ENCODE assay signal across 8 cellular contexts in genomic region chr6:57089687-57090457, GRCh38. TPM values are rescaled to one million over a fixed set of nuclear protein-coding genes. Genes with fewer than 3 reads are reported as not detected.
DNase-seq lines count a peak whose midpoint lies in the region; ATAC-seq and TF ChIP-seq lines count a peak whose summit lies in the region.

TSS of gene ZNF451 (plus strand) at chr6:57090188. CDS start at chr6:57090254, 66 bp downstream.

- H3K9me3 ChIP-seq in PC-9 (ENCODE audit: insufficient read depth, low read depth) (no peaks in the 10 kb centered on the region), mucosa of rectum (ENCODE audit: control insufficient read depth in 2 of 2, low read length in 2 of 2) (no peaks in the 10 kb centered on the region)

- H4K20me1 ChIP-seq in PC-9 (ENCODE audit: insufficient read depth), result peaks cover 22% of the 10 kb centered on the region

- POLR2A ChIA-PET in PC-9 (lab: Charles Lee; ENCODE audit: unreplicated experiment), result interaction anchor here (0.6 kb wide), 2 partner anchors 133 to 135 kb away, joined by 5 to 8 read pairs; partner anchors contain the start of gene BEND6

- peaks cover 34% of the 10 kb centered on the region for H3K79me2 ChIP-seq in PC-9 (ENCODE audit: low read depth)

- CTCF ChIA-PET in PC-9 (lab: Charles Lee), result no interaction called here

- H2AFZ ChIP-seq in PC-9, result peak within 1 kb of the TSS; percentile 76

- H3K9ac ChIP-seq in mucosa of rectum (ENCODE audit: low read depth in 1 of 2, low read length in 2 of 2), result peak within 1 kb of the TSS; percentile 52 to 66

- ATAC-seq in GM21619 (IDR thresholded peaks at IDR 0.05; ENCODE audit: unreplicated experiment), result peak; percentile 96

- peak within 1 kb of the TSS; percentile 75 for H3K4me2 ChIP-seq in PC-9

- H3F3A ChIP-seq in PC-9 (ENCODE audit: insufficient read depth, low read depth), result 0 out of 2 replicates have a peak, but pooled peaks cover 6% of the 10 kb centered on the region

- H3K4me1 ChIP-seq in PC-9 (replicated peaks; ENCODE audit: insufficient read depth) (peaks cover 17% of the 10 kb centered on the region), mucosa of rectum (ENCODE audit: control insufficient read depth in 2 of 2, insufficient read depth in 2 of 2, low read length in 2 of 2) (peaks cover 9 to 11% of the 10 kb centered on the region in 2 donors)

- no peak for TF ChIP-seq CTCF in PC-9 (conservative IDR thresholded peaks at IDR 0.05)
- TF ChIP-seq CTCF in epithelial cell of proximal tubule (conservative IDR thresholded peaks at IDR 0.05; ENCODE audit: low read depth, low read length), result no peak

- BruUV-seq in PC-9 (replicated peaks; lab: Mats Ljungman, UMichigan), result no TSS peak

- H3K27me3 ChIP-seq in PC-9 (ENCODE audit: insufficient read depth, low read depth) (no peaks in the 10 kb centered on the region), mucosa of rectum (ENCODE audit: control insufficient read depth in 2 of 2, insufficient read depth in 2 of 2, low read length in 2 of 2) (no peaks in the 10 kb centered on the region)

- DNase-seq in DMS153 (lab: John Stamatoyannopoulos, UW), result peak; percentile 97
- peak; percentile 95 for DNase-seq in Jurkat, Clone E6-1 (ENCODE audit: low read depth, low spot score)
- peak; percentile 89 to 97 for DNase-seq in PC-9
- peak; percentile 97 for DNase-seq in activated T-cell treated with anti-CD3 and anti-CD28 coated beads, Interleukin-2, amount 50 U/mL, for 1 hour
- DNase-seq in epithelial cell of proximal tubule (ENCODE audit: low read depth), result peak; percentile 47
- peak; percentile 98 for DNase-seq in stimulated activated CD8-positive, alpha-beta memory T cell treated with anti-CD3 and anti-CD28 coated beads, Interleukin-4, amount 100 ng/mL, for 48 hours

- H3K9me2 ChIP-seq in PC-9 (ENCODE audit: insufficient read depth), result no peaks in the 10 kb centered on the region

- H3K36me3 ChIP-seq in PC-9 (ENCODE audit: low read depth) (peaks cover 21% of the 10 kb centered on the region), mucosa of rectum (ENCODE audit: control insufficient read depth in 2 of 2, insufficient read depth in 2 of 2, low read length in 2 of 2) (no peaks in the 10 kb centered on the region)

- peak within 1 kb of the TSS; percentile 57 for H3K4me3 ChIP-seq in Jurkat, Clone E6-1 (ENCODE audit: low read length)
- H3K4me3 ChIP-seq in PC-9 (peak within 1 kb of the TSS; percentile 52; the same call in 1 of the 2 replicates), epithelial cell of proximal tubule (ENCODE audit: low read depth, low read length) (peak within 1 kb of the TSS; percentile 65), mucosa of rectum (ENCODE audit: low read length in 2 of 2) (peak within 1 kb of the TSS; percentile 65 to 81)

- intact Hi-C loops in PC-9 (cut with micrococcal nuclease; ENCODE audit: unreplicated experiment), result loop anchor here (1.0 kb wide), 2 partner anchors 82 to 136 kb away; partner anchors contain the start of gene BAG2

- H3K27ac ChIP-seq in PC-9, result no peak within 1 kb of the TSS
- peak within 1 kb of the TSS; percentile 74 to 83 for H3K27ac ChIP-seq in mucosa of rectum (ENCODE audit: low read depth in 2 of 2, low read length in 2 of 2)

RNA-seq across cellular contexts. Expression of gene ZNF451, which starts in this region (rescaled TPM):
- polyA plus RNA-seq in Jurkat, Clone E6-1 (2012; ENCODE audit: insufficient read depth, insufficient read length), result 17.0 TPM
- total RNA-seq in PC-9 (2021) (31.7 and 50.6 TPM in 2 replicates), epithelial cell of proximal tubule (16.4 and 24.9 TPM in 2 replicates)

Comparison
In these comparisons a context has a peak if more than half of its experiments do, and no peak if none do; other contexts are left out.
1. DNase-seq: peak in every context shown above with its lines; median percentile 98 in stimulated activated CD8-positive, alpha-beta memory T cell treated with anti-CD3 and anti-CD28 coated beads, Interleukin-4, amount 100 ng/mL, for 48 hours; 97 in DMS153; 97 in activated T-cell treated with anti-CD3 and anti-CD28 coated beads, Interleukin-2, amount 50 U/mL, for 1 hour; 95 in Jurkat, Clone E6-1; 93 in PC-9; 47 in epithelial cell of proximal tubule.